30 cellular contexts compared by ENCODE assay signal in genomic region chr5:35900997-35901396, GRCh38. TPM values are rescaled to one million over a fixed set of nuclear protein-coding genes. Genes with fewer than 3 reads are reported as not detected.
DNase-seq lines count a peak whose midpoint lies in the region; ATAC-seq, FAIRE-seq and TF ChIP-seq lines count a peak whose summit lies in the region.
"Had no signal": no experiment of that assay in that cellular context is flagged by ENCODE, and none has a peak within 500 bp of the region (broad histone marks: within the 10 kb centered on the region; RNA-seq: fewer than 3 reads in every experiment).

No MANE protein-coding gene starts in this region.

- no peak for TF ChIP-seq RAD21 in HepG2 (CRISPR knock-in tag; IDR thresholded peaks at IDR 0.05)

- no peak overlapping the region for H3K4me2 ChIP-seq in HepG2 (ENCODE audit: low read depth, low read length)

- H3K4me3 Mint-ChIP-seq in activated CD4-positive, alpha-beta memory T cell treated with anti-CD3 and anti-CD28 coated beads, Interleukin-2, amount 10 ng/mL, durations not matched to agents 7 days and 5 days: no peak overlapping the region
- H3K4me3 Mint-ChIP-seq: memory B cell; stimulated activated naive B cell treated with anti-CD40 and anti-IgM and Interleukin-4, amounts not matched to agents 10 μg/mL and 1 μg/mL and 100 μg/mL, for 72 hours had no signal

- no peaks in the 10 kb centered on the region for H3K79me2 ChIP-seq in HepG2 (ENCODE audit: insufficient read depth, low read length)

- in situ Hi-C loops in HepG2 (cut with HindIII; ENCODE audit: extremely low pct_ligation_motif_present, low pct_unique_long_range_greater_than_20kb): no loop called here

- intact Hi-C loops in HepG2 (cut with micrococcal nuclease; ENCODE audit: unreplicated experiment): no loop called here
- intact Hi-C loops in right lobe of liver (cut with DNase I): no loop called here

- H3K9ac ChIP-seq in HepG2 (ENCODE audit: insufficient read depth, low read depth, low read length): no peak overlapping the region

- peaks cover 9% of the 10 kb centered on the region for H3K9me3 Mint-ChIP-seq in activated CD4-positive, alpha-beta memory T cell treated with anti-CD3 and anti-CD28 coated beads, Interleukin-2, amount 10 ng/mL, durations not matched to agents 7 days and 5 days
- H3K9me3 Mint-ChIP-seq: memory B cell; stimulated activated naive B cell treated with anti-CD40 and anti-IgM and Interleukin-4, amounts not matched to agents 10 μg/mL and 1 μg/mL and 100 μg/mL, for 72 hours had no signal

- no peaks in the 10 kb centered on the region for H3K9me3 ChIP-seq in HepG2 (ENCODE audit: low read length)
- H3K9me3 ChIP-seq in right lobe of liver: no peaks in the 10 kb centered on the region
- H3K9me3 ChIP-seq: adrenal gland, neutrophil, prostate gland, upper lobe of right lung had no signal

- H3K36me3 ChIP-seq in HepG2 (replicated peaks in 1 of 2; ENCODE audit: control insufficient read depth in 1 of 2, insufficient read depth in 2 of 2, low read length in 2 of 2) (no peaks in the 10 kb centered on the region), right lobe of liver (no peaks in the 10 kb centered on the region)
- H3K36me3 ChIP-seq: adrenal gland, brain microvascular endothelial cell, neutrophil, prostate gland, upper lobe of right lung had no signal

- no peak overlapping the region for H3K27ac ChIP-seq in HepG2 (ENCODE audit: extremely low read length, insufficient read depth, low read length)
- no peak overlapping the region for H3K27ac ChIP-seq in right lobe of liver
- H3K27ac ChIP-seq: 22Rv1, adrenal gland, brain microvascular endothelial cell, neutrophil, prostate gland, upper lobe of right lung had no signal

- no peaks in the 10 kb centered on the region for H3K27me3 Mint-ChIP-seq in activated CD4-positive, alpha-beta memory T cell treated with anti-CD3 and anti-CD28 coated beads, Interleukin-2, amount 10 ng/mL, durations not matched to agents 7 days and 5 days
- H3K27me3 Mint-ChIP-seq: stimulated activated naive B cell treated with anti-CD40 and anti-IgM and Interleukin-4, amounts not matched to agents 10 μg/mL and 1 μg/mL and 100 μg/mL, for 72 hours had no signal

- H2AFZ ChIP-seq in HepG2 (ENCODE audit: low read length): no peak overlapping the region

- POLR2A ChIA-PET in HepG2 (lab: Yijun Ruan, JAX): no interaction called here
- POLR2A ChIA-PET in activated CD4-positive, alpha-beta memory T cell treated with anti-CD3 and anti-CD28 coated beads, Interleukin-2, amount 10 ng/mL, durations not matched to agents 7 days and 5 days (lab: Charles Lee): interaction anchor here (1.1 to 2.4 kb wide), 4 partner anchors 41 to 282 kb away, joined by 3 to 20 read pairs (median 7); no protein-coding TSS in a partner anchor

- no peaks in the 10 kb centered on the region for H3K4me1 ChIP-seq in HepG2 (ENCODE audit: insufficient read depth, low read length)
- H3K4me1 ChIP-seq in right lobe of liver: no peaks in the 10 kb centered on the region
- H3K4me1 ChIP-seq: adrenal gland, prostate gland, upper lobe of right lung had no signal

- no peak for FAIRE-seq in HepG2 (lab: Jason Lieb, UNC)

- H3K27me3 ChIP-seq in HepG2 (ENCODE audit: control insufficient read depth in 1 of 2, insufficient read depth in 2 of 2, low read length in 2 of 2): no peaks in the 10 kb centered on the region
- no peaks in the 10 kb centered on the region for H3K27me3 ChIP-seq in right lobe of liver
- H3K27me3 ChIP-seq: adrenal gland, brain microvascular endothelial cell, neutrophil, upper lobe of right lung had no signal

- peaks cover 13% of the 10 kb centered on the region for H3K36me3 Mint-ChIP-seq in activated CD4-positive, alpha-beta memory T cell treated with anti-CD3 and anti-CD28 coated beads, Interleukin-2, amount 10 ng/mL, durations not matched to agents 7 days and 5 days (ENCODE audit: low read depth)
- H3K36me3 Mint-ChIP-seq: memory B cell; stimulated activated naive B cell treated with anti-CD40 and anti-IgM and Interleukin-4, amounts not matched to agents 10 μg/mL and 1 μg/mL and 100 μg/mL, for 72 hours had no signal

- TF ChIP-seq EP300 in HepG2 (IDR thresholded peaks at IDR 0.05; ENCODE audit: low read depth in 2 of 2, low read length in 2 of 2) (no peak), HepG2 (CRISPR knock-in tag; IDR thresholded peaks at IDR 0.05; ENCODE audit: borderline replicate concordance) (no peak)

- no TSS peak for BruUV-seq in HepG2 (replicated peaks; lab: Mats Ljungman, UMichigan)

- no peak for TF ChIP-seq POLR2A in HepG2 (IDR thresholded peaks at IDR 0.05; ENCODE audit: insufficient read depth in 1 of 2, low read depth in 2 of 2, low read length in 2 of 2)
- no peak for TF ChIP-seq POLR2A in right lobe of liver (IDR thresholded peaks at IDR 0.05)

- no peak for TF ChIP-seq CTCF in HepG2 (CRISPR knock-in tag; IDR thresholded peaks at IDR 0.05)
- TF ChIP-seq CTCF in right lobe of liver (IDR thresholded peaks at IDR 0.05): no peak

- peak overlapping the region; percentile 71 for H3K27ac Mint-ChIP-seq in activated CD4-positive, alpha-beta memory T cell treated with anti-CD3 and anti-CD28 coated beads, Interleukin-2, amount 10 ng/mL, durations not matched to agents 7 days and 5 days
- H3K27ac Mint-ChIP-seq: memory B cell; stimulated activated naive B cell treated with anti-CD40 and anti-IgM and Interleukin-4, amounts not matched to agents 10 μg/mL and 1 μg/mL and 100 μg/mL, for 72 hours had no signal

- peaks cover 75% of the 10 kb centered on the region for H3K4me1 Mint-ChIP-seq in activated CD4-positive, alpha-beta memory T cell treated with anti-CD3 and anti-CD28 coated beads, Interleukin-2, amount 10 ng/mL, durations not matched to agents 7 days and 5 days
- H3K4me1 Mint-ChIP-seq: memory B cell had no signal

- H4K20me1 ChIP-seq in HepG2 (ENCODE audit: insufficient read depth, low read length): no peaks in the 10 kb centered on the region

- ATAC-seq in HepG2 (no peak), right lobe of liver (no peak)
- ATAC-seq: stimulated activated naive B cell treated with anti-CD40 and anti-IgM and Interleukin-4, amounts not matched to agents 10 μg/mL and 1 μg/mL and 100 μg/mL, for 72 hours; upper lobe of right lung had no signal

- DNase-seq in NCI-H1694 treated with DMSO at 0.1 percent for 48 hours (lab: John Stamatoyannopoulos, UW) (peak; percentile 77), NCI-H1694 (lab: John Stamatoyannopoulos, UW) (no peak), HepG2 (ENCODE audit: low spot score) (no peak), right lobe of liver (no peak), HK-2 (ENCODE audit: unreplicated experiment) (no peak), 8988T (no peak), activated gamma-delta T cell (lab: John Stamatoyannopoulos, UW) (no peak)
- no peak for DNase-seq in activated CD4-positive, alpha-beta memory T cell treated with anti-CD3 and anti-CD28 coated beads, Interleukin-2, amount 10 ng/mL, durations not matched to agents 7 days and 5 days
- DNase-seq: activated CD4-positive, alpha-beta T cell treated with anti-CD3 and anti-CD28 coated beads for 4 hours; activated CD8-positive, alpha-beta memory T cell treated with anti-CD3 and anti-CD28 coated beads, Interleukin-2, amount 50 U/mL, for 4 hours; activated gamma-delta T cell treated with Interleukin-2 at 50 U/mL for 16 hours; adrenal gland; brain microvascular endothelial cell; DMS53; GDM1; H7; NCI-H1048; NCI-H187; NCI-H748 treated with DMSO at 0.1 percent for 48 hours; stimulated activated CD4-positive, alpha-beta T cell treated with anti-CD3 and anti-CD28 coated beads, Interleukin-4, amount 100 ng/mL, for 4 hours; stimulated activated naive B cell treated with anti-CD40 and anti-IgM and Interleukin-4, amounts not matched to agents 10 μg/mL and 1 μg/mL and 100 μg/mL, for 72 hours; upper lobe of right lung had no signal

- WGBS in HepG2 (ENCODE audit: low lambda C conversion rate): 13% methylated on average over 2 of the region's 2 CpGs
- 83% methylated on average over 2 of the region's 2 CpGs for WGBS in right lobe of liver (ENCODE audit: insufficient coverage, low coverage, low lambda C conversion rate, missing lambda C conversion rate)

- CTCF ChIA-PET in HepG2 (lab: Yijun Ruan, JAX; ENCODE audit: low intra/inter-chr PET ratio, low total read pairs): no interaction called here
- CTCF ChIA-PET in activated CD4-positive, alpha-beta memory T cell treated with anti-CD3 and anti-CD28 coated beads, Interleukin-2, amount 10 ng/mL, durations not matched to agents 7 days and 5 days (lab: Charles Lee): interaction anchor here (1.5 kb wide), 1 partner anchor 283 kb away, joined by 4 read pairs; the partner anchor contains the start of gene SPEF2

- H3K4me3 ChIP-seq in HepG2 (replicated peaks in 1 of 3; ENCODE audit: insufficient read depth in 1 of 3, low read depth in 2 of 3, low read length in 3 of 3): no peak overlapping the region
- H3K4me3 ChIP-seq in right lobe of liver: no peak overlapping the region
- H3K4me3 ChIP-seq: adrenal gland, prostate gland, upper lobe of right lung had no signal

RNA-seq across cellular contexts. Expression of gene CAPSL, which starts 37.4 kb away (rescaled TPM):
- not detected in 2 replicates for total RNA-seq in HepG2 (2016; rRNA removed; fragmentation: Illumina TruSeq; extraction: Trizol)
- not detected in 2 replicates for total RNA-seq in HepG2 (2016; cell fraction: cytosol; rRNA removed; fragmentation: Illumina TruSeq; extraction: Trizol; ENCODE audit: low read depth)
- not detected in 2 replicates for total RNA-seq in HepG2 (2016; cell fraction: insoluble cytoplasmic fraction; rRNA removed; fragmentation: Illumina TruSeq; extraction: Trizol)
- not detected in 2 replicates for total RNA-seq in HepG2 (2016; cell fraction: membrane; rRNA removed; fragmentation: Illumina TruSeq; extraction: Trizol)
- total RNA-seq in HepG2 (2016; cell fraction: nucleus; rRNA removed; fragmentation: Illumina TruSeq; extraction: Trizol): not detected in 2 replicates
- not detected in 2 replicates for polyA plus RNA-seq in HepG2 (2011; rRNA removed)
- polyA plus RNA-seq in HepG2 (2011; cell fraction: cytosol; rRNA removed): not detected in 2 replicates
- not detected in 2 replicates for polyA plus RNA-seq in HepG2 (2011; cell fraction: nucleus; rRNA removed)
- not detected in 2 replicates for polyA plus RNA-seq in HepG2 (2012)
- not detected in 2 replicates for polyA plus RNA-seq in HepG2 (2016; cell fraction: cytosol; fragmentation: Illumina TruSeq; extraction: Trizol; ENCODE audit: low read depth)
- polyA plus RNA-seq in HepG2 (2016; cell fraction: insoluble cytoplasmic fraction; fragmentation: Illumina TruSeq; extraction: Trizol; ENCODE audit: low read depth): not detected in 2 replicates
- not detected in 2 replicates for polyA plus RNA-seq in HepG2 (2016; cell fraction: membrane; fragmentation: Illumina TruSeq; extraction: Trizol; ENCODE audit: low read depth)
- not detected in 2 replicates for polyA plus RNA-seq in HepG2 (2016; cell fraction: nucleus; fragmentation: Illumina TruSeq; extraction: Trizol; ENCODE audit: insufficient read depth, low read depth)
- polyA minus RNA-seq in HepG2 (2011; rRNA and poly(A)+ RNA removed; ENCODE audit: low replicate concordance): not detected in 2 replicates
- not detected in 2 replicates for polyA minus RNA-seq in HepG2 (2011; cell fraction: cytosol; rRNA and poly(A)+ RNA removed)
- polyA minus RNA-seq in HepG2 (2011; cell fraction: nucleus; rRNA and poly(A)+ RNA removed): not detected in 2 replicates
- not detected for total RNA-seq in right lobe of liver
- total RNA-seq in activated CD4-positive, alpha-beta memory T cell treated with anti-CD3 and anti-CD28 coated beads, Interleukin-2, amount 10 ng/mL, durations not matched to agents 7 days and 5 days: not detected
- total RNA-seq: adrenal gland, chondrocyte, H7, myocyte, prostate gland, RPMI7951, SK-MEL-5, upper lobe of right lung had no signal

RNA-seq across cellular contexts. Expression of gene IL7R, which starts 44.3 kb away (rescaled TPM):
- total RNA-seq in HepG2 (2016; rRNA removed; fragmentation: Illumina TruSeq; extraction: Trizol) (not detected in 2 replicates), right lobe of liver (1 to 10 TPM in 5 of 6 experiments, under 1 TPM in 1; 0.75 to 7.4 (median 2.2) TPM)
- not detected in 2 replicates for total RNA-seq in HepG2 (2016; cell fraction: cytosol; rRNA removed; fragmentation: Illumina TruSeq; extraction: Trizol; ENCODE audit: low read depth)
- total RNA-seq in HepG2 (2016; cell fraction: insoluble cytoplasmic fraction; rRNA removed; fragmentation: Illumina TruSeq; extraction: Trizol): not detected in 2 replicates
- total RNA-seq in HepG2 (2016; cell fraction: membrane; rRNA removed; fragmentation: Illumina TruSeq; extraction: Trizol): not detected in 2 replicates
- total RNA-seq in HepG2 (2016; cell fraction: nucleus; rRNA removed; fragmentation: Illumina TruSeq; extraction: Trizol): not detected in 2 replicates
- not detected in 2 replicates for polyA plus RNA-seq in HepG2 (2011; rRNA removed)
- polyA plus RNA-seq in HepG2 (2011; cell fraction: cytosol; rRNA removed): not detected in 2 replicates
- polyA plus RNA-seq in HepG2 (2011; cell fraction: nucleus; rRNA removed): not detected in 2 replicates
- not detected in 2 replicates for polyA plus RNA-seq in HepG2 (2012)
- not detected in 2 replicates for polyA plus RNA-seq in HepG2 (2016; cell fraction: cytosol; fragmentation: Illumina TruSeq; extraction: Trizol; ENCODE audit: low read depth)
- not detected in 2 replicates for polyA plus RNA-seq in HepG2 (2016; cell fraction: insoluble cytoplasmic fraction; fragmentation: Illumina TruSeq; extraction: Trizol; ENCODE audit: low read depth)
- polyA plus RNA-seq in HepG2 (2016; cell fraction: membrane; fragmentation: Illumina TruSeq; extraction: Trizol; ENCODE audit: low read depth): not detected in 2 replicates
- not detected in 2 replicates for polyA plus RNA-seq in HepG2 (2016; cell fraction: nucleus; fragmentation: Illumina TruSeq; extraction: Trizol; ENCODE audit: insufficient read depth, low read depth)
- 3.3 TPM in 1 of 2 replicates, not detected in the other for polyA minus RNA-seq in HepG2 (2011; rRNA and poly(A)+ RNA removed; ENCODE audit: low replicate concordance)
- polyA minus RNA-seq in HepG2 (2011; cell fraction: cytosol; rRNA and poly(A)+ RNA removed): not detected in 2 replicates
- not detected in 2 replicates for polyA minus RNA-seq in HepG2 (2011; cell fraction: nucleus; rRNA and poly(A)+ RNA removed)
- total RNA-seq in activated CD4-positive, alpha-beta memory T cell treated with anti-CD3 and anti-CD28 coated beads, Interleukin-2, amount 10 ng/mL, durations not matched to agents 7 days and 5 days: 100 to 1,000 TPM; 271 to 273 TPM
- total RNA-seq: H7 had no signal

Comparison
In these comparisons a context has a peak if more than half of its experiments do, and no peak if none do; other contexts are left out.
1. RNA of gene IL7R, which starts 44.3 kb away (total RNA-seq): 271 to 273 TPM in activated CD4-positive, alpha-beta memory T cell treated with anti-CD3 and anti-CD28 coated beads, Interleukin-2, amount 10 ng/mL, durations not matched to agents 7 days and 5 days; 0.75 to 7.4 TPM in right lobe of liver and not detected in HepG2; every median in the first group is over 10 times any median in the second.